Comparison of ENCODE assay signal across 1 cellular context in the genomic region with DNA sequence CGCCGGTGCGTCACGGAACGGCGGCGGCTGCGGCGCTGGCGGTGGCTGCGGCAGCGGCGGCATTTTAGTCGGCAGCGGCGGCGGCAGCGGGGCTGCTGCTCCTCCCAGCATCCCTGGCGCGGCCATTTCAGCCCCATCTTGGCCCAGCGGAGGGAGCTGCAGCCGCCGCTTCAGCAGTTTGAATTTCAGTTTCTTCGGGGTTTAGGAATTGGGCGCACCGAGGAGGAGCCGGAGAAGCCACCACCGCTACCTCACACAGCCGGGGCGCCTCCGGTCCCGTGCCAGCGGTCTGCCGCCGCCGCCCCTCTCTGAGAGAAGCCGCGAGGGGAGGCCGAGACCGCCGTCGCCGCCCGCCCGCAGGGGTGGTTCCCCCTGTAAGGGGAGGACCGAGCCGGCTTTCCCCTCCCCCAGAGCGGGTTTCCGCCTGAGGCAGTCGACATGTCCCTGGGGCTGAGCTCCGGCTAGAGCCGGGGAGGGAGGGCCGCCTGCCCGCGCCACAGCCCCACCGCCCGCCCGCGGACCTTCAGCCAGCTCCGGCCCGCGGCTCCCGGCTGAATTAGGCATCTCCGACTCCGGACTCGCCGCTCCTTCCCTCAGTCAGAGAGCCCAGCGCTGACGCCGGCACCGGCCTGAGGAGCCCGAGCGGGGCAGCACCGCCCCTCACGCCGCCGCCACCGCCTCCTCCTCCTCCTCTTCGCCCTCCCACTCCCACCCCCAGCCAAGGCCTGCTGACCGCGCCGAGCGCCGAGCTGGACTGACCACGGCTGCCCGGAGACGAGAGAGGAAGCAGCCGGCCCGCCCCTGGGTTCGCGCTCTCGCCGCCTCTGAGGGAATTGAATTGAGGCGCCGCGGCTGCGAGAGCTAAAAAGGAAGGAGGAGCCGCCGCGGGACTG.
TF ChIP-seq lines count a peak whose summit lies in the region.

A gene (plus strand): TSS at position 67 of the 893 bp plus-strand sequence. CDS start 1,053 bp downstream, outside the sequence.

TF ChIP-seq in HepG2, 621 proteins besides CTCF, POLR2A, EP300 and RAD21 (continued from another document and continues in another):
- TF ChIP-seq, protein P1, sequence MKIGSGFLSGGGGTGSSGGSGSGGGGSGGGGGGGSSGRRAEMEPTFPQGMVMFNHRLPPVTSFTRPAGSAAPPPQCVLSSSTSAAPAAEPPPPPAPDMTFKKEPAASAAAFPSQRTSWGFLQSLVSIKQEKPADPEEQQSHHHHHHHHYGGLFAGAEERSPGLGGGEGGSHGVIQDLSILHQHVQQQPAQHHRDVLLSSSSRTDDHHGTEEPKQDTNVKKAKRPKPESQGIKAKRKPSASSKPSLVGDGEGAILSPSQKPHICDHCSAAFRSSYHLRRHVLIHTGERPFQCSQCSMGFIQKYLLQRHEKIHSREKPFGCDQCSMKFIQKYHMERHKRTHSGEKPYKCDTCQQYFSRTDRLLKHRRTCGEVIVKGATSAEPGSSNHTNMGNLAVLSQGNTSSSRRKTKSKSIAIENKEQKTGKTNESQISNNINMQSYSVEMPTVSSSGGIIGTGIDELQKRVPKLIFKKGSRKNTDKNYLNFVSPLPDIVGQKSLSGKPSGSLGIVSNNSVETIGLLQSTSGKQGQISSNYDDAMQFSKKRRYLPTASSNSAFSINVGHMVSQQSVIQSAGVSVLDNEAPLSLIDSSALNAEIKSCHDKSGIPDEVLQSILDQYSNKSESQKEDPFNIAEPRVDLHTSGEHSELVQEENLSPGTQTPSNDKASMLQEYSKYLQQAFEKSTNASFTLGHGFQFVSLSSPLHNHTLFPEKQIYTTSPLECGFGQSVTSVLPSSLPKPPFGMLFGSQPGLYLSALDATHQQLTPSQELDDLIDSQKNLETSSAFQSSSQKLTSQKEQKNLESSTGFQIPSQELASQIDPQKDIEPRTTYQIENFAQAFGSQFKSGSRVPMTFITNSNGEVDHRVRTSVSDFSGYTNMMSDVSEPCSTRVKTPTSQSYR (CRISPR knock-in tag; IDR thresholded peaks at IDR 0.05; ENCODE audit: borderline replicate concordance), result peak; percentile 62
- peak; percentile 53; the same call in 1 of the 2 replicates for TF ChIP-seq ZNF510 (CRISPR knock-in tag; IDR thresholded peaks at IDR 0.05; ENCODE audit: low read depth)
- no peak for TF ChIP-seq SMARCC2 (IDR thresholded peaks at IDR 0.05)
- no peak for TF ChIP-seq ZFP37 (CRISPR knock-in tag; IDR thresholded peaks at IDR 0.05; ENCODE audit: borderline replicate concordance)
- peak; percentile 81 for TF ChIP-seq ZNF563 (CRISPR knock-in tag; IDR thresholded peaks at IDR 0.05)
- TF ChIP-seq, protein P2, sequence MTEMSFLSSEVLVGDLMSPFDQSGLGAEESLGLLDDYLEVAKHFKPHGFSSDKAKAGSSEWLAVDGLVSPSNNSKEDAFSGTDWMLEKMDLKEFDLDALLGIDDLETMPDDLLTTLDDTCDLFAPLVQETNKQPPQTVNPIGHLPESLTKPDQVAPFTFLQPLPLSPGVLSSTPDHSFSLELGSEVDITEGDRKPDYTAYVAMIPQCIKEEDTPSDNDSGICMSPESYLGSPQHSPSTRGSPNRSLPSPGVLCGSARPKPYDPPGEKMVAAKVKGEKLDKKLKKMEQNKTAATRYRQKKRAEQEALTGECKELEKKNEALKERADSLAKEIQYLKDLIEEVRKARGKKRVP (CRISPR knock-in tag; IDR thresholded peaks at IDR 0.05), result peak in 1 of 2 experiments; percentile 64; a peak in 2 of 4 replicates
- TF ChIP-seq, protein P3, sequence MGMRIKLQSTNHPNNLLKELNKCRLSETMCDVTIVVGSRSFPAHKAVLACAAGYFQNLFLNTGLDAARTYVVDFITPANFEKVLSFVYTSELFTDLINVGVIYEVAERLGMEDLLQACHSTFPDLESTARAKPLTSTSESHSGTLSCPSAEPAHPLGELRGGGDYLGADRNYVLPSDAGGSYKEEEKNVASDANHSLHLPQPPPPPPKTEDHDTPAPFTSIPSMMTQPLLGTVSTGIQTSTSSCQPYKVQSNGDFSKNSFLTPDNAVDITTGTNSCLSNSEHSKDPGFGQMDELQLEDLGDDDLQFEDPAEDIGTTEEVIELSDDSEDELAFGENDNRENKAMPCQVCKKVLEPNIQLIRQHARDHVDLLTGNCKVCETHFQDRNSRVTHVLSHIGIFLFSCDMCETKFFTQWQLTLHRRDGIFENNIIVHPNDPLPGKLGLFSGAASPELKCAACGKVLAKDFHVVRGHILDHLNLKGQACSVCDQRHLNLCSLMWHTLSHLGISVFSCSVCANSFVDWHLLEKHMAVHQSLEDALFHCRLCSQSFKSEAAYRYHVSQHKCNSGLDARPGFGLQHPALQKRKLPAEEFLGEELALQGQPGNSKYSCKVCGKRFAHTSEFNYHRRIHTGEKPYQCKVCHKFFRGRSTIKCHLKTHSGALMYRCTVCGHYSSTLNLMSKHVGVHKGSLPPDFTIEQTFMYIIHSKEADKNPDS (CRISPR knock-in tag; IDR thresholded peaks at IDR 0.05), result no peak
- peak; percentile 57 for TF ChIP-seq TBX2 (CRISPR knock-in tag; IDR thresholded peaks at IDR 0.05; ENCODE audit: borderline replicate concordance)
- peak; percentile 90 for TF ChIP-seq POLR2G (IDR thresholded peaks at IDR 0.05; ENCODE audit: low read depth, low read length)
- TF ChIP-seq ZNF331 (CRISPR knock-in tag; IDR thresholded peaks at IDR 0.05), result peak; percentile 32; the same call in 1 of the 2 replicates
- peak; percentile 67 for TF ChIP-seq AGO2 (optimal IDR thresholded peaks at IDR 0.05; ENCODE audit: low read depth, low read length)
- TF ChIP-seq IRF2 (CRISPR knock-in tag; IDR thresholded peaks at IDR 0.05), result peak; percentile 43; the same call in 1 of the 2 replicates
- TF ChIP-seq ZNF780A (CRISPR knock-in tag; IDR thresholded peaks at IDR 0.05), result 0 out of 2 replicates have a peak, but pooled peaks have one; percentile 60
- TF ChIP-seq, protein P4, sequence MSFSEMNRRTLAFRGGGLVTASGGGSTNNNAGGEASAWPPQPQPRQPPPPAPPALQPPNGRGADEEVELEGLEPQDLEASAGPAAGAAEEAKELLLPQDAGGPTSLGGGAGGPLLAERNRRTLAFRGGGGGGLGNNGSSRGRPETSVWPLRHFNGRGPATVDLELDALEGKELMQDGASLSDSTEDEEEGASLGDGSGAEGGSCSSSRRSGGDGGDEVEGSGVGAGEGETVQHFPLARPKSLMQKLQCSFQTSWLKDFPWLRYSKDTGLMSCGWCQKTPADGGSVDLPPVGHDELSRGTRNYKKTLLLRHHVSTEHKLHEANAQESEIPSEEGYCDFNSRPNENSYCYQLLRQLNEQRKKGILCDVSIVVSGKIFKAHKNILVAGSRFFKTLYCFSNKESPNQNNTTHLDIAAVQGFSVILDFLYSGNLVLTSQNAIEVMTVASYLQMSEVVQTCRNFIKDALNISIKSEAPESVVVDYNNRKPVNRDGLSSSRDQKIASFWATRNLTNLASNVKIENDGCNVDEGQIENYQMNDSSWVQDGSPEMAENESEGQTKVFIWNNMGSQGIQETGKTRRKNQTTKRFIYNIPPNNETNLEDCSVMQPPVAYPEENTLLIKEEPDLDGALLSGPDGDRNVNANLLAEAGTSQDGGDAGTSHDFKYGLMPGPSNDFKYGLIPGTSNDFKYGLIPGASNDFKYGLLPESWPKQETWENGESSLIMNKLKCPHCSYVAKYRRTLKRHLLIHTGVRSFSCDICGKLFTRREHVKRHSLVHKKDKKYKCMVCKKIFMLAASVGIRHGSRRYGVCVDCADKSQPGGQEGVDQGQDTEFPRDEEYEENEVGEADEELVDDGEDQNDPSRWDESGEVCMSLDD (CRISPR knock-in tag; IDR thresholded peaks at IDR 0.05; ENCODE audit: borderline replicate concordance), result no peak
- TF ChIP-seq TAF1 (CRISPR knock-in tag; IDR thresholded peaks at IDR 0.05), result peak; percentile 96
- TF ChIP-seq DR1 (CRISPR knock-in tag; IDR thresholded peaks at IDR 0.05), result peak; percentile 46; the same call in 1 of the 2 replicates
- TF ChIP-seq, protein P5, sequence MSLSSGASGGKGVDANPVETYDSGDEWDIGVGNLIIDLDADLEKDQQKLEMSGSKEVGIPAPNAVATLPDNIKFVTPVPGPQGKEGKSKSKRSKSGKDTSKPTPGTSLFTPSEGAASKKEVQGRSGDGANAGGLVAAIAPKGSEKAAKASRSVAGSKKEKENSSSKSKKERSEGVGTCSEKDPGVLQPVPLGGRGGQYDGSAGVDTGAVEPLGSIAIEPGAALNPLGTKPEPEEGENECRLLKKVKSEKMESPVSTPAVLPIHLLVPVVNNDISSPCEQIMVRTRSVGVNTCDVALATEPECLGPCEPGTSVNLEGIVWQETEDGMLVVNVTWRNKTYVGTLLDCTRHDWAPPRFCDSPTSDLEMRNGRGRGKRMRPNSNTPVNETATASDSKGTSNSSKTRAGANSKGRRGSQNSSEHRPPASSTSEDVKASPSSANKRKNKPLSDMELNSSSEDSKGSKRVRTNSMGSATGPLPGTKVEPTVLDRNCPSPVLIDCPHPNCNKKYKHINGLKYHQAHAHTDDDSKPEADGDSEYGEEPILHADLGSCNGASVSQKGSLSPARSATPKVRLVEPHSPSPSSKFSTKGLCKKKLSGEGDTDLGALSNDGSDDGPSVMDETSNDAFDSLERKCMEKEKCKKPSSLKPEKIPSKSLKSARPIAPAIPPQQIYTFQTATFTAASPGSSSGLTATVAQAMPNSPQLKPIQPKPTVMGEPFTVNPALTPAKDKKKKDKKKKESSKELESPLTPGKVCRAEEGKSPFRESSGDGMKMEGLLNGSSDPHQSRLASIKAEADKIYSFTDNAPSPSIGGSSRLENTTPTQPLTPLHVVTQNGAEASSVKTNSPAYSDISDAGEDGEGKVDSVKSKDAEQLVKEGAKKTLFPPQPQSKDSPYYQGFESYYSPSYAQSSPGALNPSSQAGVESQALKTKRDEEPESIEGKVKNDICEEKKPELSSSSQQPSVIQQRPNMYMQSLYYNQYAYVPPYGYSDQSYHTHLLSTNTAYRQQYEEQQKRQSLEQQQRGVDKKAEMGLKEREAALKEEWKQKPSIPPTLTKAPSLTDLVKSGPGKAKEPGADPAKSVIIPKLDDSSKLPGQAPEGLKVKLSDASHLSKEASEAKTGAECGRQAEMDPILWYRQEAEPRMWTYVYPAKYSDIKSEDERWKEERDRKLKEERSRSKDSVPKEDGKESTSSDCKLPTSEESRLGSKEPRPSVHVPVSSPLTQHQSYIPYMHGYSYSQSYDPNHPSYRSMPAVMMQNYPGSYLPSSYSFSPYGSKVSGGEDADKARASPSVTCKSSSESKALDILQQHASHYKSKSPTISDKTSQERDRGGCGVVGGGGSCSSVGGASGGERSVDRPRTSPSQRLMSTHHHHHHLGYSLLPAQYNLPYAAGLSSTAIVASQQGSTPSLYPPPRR (CRISPR knock-in tag; IDR thresholded peaks at IDR 0.05; ENCODE audit: borderline replicate concordance), result no peak; the same call in 1 of the 2 replicates
- peak; percentile 37; the same call in 1 of the 2 replicates for TF ChIP-seq ZNF441 (CRISPR knock-in tag; IDR thresholded peaks at IDR 0.05; ENCODE audit: borderline replicate concordance)
- TF ChIP-seq MTF1 (CRISPR knock-in tag; IDR thresholded peaks at IDR 0.05), result no peak
- no peak for TF ChIP-seq ZNF484 (CRISPR knock-in tag; IDR thresholded peaks at IDR 0.05; ENCODE audit: borderline replicate concordance, low read depth)
- TF ChIP-seq, protein P6, sequence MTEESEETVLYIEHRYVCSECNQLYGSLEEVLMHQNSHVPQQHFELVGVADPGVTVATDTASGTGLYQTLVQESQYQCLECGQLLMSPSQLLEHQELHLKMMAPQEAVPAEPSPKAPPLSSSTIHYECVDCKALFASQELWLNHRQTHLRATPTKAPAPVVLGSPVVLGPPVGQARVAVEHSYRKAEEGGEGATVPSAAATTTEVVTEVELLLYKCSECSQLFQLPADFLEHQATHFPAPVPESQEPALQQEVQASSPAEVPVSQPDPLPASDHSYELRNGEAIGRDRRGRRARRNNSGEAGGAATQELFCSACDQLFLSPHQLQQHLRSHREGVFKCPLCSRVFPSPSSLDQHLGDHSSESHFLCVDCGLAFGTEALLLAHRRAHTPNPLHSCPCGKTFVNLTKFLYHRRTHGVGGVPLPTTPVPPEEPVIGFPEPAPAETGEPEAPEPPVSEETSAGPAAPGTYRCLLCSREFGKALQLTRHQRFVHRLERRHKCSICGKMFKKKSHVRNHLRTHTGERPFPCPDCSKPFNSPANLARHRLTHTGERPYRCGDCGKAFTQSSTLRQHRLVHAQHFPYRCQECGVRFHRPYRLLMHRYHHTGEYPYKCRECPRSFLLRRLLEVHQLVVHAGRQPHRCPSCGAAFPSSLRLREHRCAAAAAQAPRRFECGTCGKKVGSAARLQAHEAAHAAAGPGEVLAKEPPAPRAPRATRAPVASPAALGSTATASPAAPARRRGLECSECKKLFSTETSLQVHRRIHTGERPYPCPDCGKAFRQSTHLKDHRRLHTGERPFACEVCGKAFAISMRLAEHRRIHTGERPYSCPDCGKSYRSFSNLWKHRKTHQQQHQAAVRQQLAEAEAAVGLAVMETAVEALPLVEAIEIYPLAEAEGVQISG (CRISPR knock-in tag; IDR thresholded peaks at IDR 0.05), result peak; percentile 64
- TF ChIP-seq HDAC1 (CRISPR knock-in tag; IDR thresholded peaks at IDR 0.05), result peak; percentile 73
- no peak for TF ChIP-seq HMGA1 (CRISPR knock-in tag; conservative IDR thresholded peaks at IDR 0.05)
- no peak for TF ChIP-seq FOXP1 (IDR thresholded peaks at IDR 0.05)
- no peak for TF ChIP-seq FOXP1 (CRISPR knock-in tag; IDR thresholded peaks at IDR 0.05)
- TF ChIP-seq, protein P7, sequence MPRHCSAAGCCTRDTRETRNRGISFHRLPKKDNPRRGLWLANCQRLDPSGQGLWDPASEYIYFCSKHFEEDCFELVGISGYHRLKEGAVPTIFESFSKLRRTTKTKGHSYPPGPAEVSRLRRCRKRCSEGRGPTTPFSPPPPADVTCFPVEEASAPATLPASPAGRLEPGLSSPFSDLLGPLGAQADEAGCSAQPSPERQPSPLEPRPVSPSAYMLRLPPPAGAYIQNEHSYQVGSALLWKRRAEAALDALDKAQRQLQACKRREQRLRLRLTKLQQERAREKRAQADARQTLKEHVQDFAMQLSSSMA (CRISPR knock-in tag; IDR thresholded peaks at IDR 0.05), result peak; percentile 91
- TF ChIP-seq CEBPB (IDR thresholded peaks at IDR 0.05; ENCODE audit: borderline replicate concordance, low read depth, low read length), result no peak
- no peak for TF ChIP-seq ZNF672 (CRISPR knock-in tag; IDR thresholded peaks at IDR 0.05)
- TF ChIP-seq, protein P8, sequence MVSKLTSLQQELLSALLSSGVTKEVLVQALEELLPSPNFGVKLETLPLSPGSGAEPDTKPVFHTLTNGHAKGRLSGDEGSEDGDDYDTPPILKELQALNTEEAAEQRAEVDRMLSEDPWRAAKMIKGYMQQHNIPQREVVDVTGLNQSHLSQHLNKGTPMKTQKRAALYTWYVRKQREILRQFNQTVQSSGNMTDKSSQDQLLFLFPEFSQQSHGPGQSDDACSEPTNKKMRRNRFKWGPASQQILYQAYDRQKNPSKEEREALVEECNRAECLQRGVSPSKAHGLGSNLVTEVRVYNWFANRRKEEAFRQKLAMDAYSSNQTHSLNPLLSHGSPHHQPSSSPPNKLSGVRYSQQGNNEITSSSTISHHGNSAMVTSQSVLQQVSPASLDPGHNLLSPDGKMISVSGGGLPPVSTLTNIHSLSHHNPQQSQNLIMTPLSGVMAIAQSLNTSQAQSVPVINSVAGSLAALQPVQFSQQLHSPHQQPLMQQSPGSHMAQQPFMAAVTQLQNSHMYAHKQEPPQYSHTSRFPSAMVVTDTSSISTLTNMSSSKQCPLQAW (CRISPR knock-in tag; IDR thresholded peaks at IDR 0.05), result peak; percentile 57; the same call in 1 of the 2 replicates
- TF ChIP-seq SALL1 (CRISPR knock-in tag; IDR thresholded peaks at IDR 0.05), result peak; percentile 61
- TF ChIP-seq, protein P9, sequence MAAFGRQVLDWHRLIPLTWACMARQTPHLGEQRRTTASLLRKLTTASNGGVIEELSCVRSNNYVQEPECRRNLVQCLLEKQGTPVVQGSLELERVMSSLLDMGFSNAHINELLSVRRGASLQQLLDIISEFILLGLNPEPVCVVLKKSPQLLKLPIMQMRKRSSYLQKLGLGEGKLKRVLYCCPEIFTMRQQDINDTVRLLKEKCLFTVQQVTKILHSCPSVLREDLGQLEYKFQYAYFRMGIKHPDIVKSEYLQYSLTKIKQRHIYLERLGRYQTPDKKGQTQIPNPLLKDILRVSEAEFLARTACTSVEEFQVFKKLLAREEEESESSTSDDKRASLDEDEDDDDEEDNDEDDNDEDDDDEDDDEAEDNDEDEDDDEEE (CRISPR knock-in tag; IDR thresholded peaks at IDR 0.05), result no peak
- TF ChIP-seq ZNF333 (CRISPR knock-in tag; IDR thresholded peaks at IDR 0.05; ENCODE audit: borderline replicate concordance), result peak; percentile 56; the same call in 1 of the 2 replicates
